ENCODE assay signal across 10 cellular contexts in the genomic region with DNA sequence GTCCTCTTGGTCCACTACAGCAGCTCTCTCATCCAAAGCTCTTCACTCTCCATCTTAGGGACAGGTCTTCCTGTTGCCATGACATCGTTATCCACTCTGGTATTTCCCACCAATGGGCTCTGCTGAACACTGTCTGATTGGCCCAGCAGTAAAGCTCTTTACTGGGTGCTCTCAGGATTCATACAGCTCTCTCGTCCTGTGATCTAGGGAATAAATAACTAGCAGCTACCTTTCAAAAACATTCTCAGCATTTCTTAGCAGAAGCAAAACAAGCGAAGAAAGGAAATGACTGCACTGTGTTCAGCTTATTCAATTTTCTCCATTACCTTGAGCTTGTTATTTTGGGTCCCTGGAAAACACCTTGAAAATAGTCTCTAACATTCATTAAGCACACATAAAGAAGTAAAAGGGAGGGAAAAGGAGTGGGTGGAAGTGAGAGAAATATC.
DNase-seq lines count a peak whose midpoint lies in the region; ATAC-seq and TF ChIP-seq lines count a peak whose summit lies in the region.
"Had no signal": no experiment of that assay in that cellular context is flagged by ENCODE, and none has a peak within 500 bp of the region (broad histone marks: within the 10 kb centered on the region; RNA-seq: fewer than 3 reads in every experiment).

No MANE protein-coding gene starts in this region.

- ATAC-seq in CD4-positive, alpha-beta T cell (ENCODE audit: poor library complexity), result no peak
- ATAC-seq in GM21381 (IDR thresholded peaks at IDR 0.05; ENCODE audit: unreplicated experiment) (peak; percentile 23), GM21423 (IDR thresholded peaks at IDR 0.05; ENCODE audit: unreplicated experiment) (no peak)
- ATAC-seq: body of pancreas had no signal

- CTCF ChIA-PET in CD4-positive, alpha-beta T cell (lab: Charles Lee), result interaction anchor here (1.0 to 1.5 kb wide), 6 partner anchors 18 to 88 kb away, joined by 3 to 4 read pairs (median 3); no protein-coding TSS in a partner anchor

- peak overlapping the region; percentile 0 for H3K4me3 Mint-ChIP-seq in CD4-positive, alpha-beta T cell

- peaks cover 82% of the 10 kb centered on the region for H3K36me3 Mint-ChIP-seq in CD4-positive, alpha-beta T cell (ENCODE audit: low read depth)

- peaks cover 89% of the 10 kb centered on the region for H3K4me1 Mint-ChIP-seq in CD4-positive, alpha-beta T cell (ENCODE audit: low read depth)

- H3K9me3 ChIP-seq in CD4-positive, alpha-beta T cell (ENCODE audit: control insufficient read depth, low read length), result no peaks in the 10 kb centered on the region
- H3K9me3 ChIP-seq: body of pancreas had no signal

- DNase-seq in CD4-positive, alpha-beta T cell, result no peak
- DNase-seq in NCI-H524 treated with DMSO at 0.1 percent for 48 hours (lab: John Stamatoyannopoulos, UW) (peak; percentile 7), kidney glomerular epithelial cell (lab: John Stamatoyannopoulos, UW) (peak; percentile 73), epidermal melanocyte (ENCODE audit: insufficient read length, low spot score) (no peak), OCI-M1 (lab: John Stamatoyannopoulos, UW) (no peak), KG1 (lab: John Stamatoyannopoulos, UW) (no peak)
- DNase-seq: DMS 273 treated with DMSO at 0.1 percent for 48 hours had no signal

- no peaks in the 10 kb centered on the region for H3K27me3 Mint-ChIP-seq in CD4-positive, alpha-beta T cell

- POLR2A ChIA-PET in CD4-positive, alpha-beta T cell (lab: Charles Lee), result interaction anchor here (0.8 to 2.1 kb wide), 9 partner anchors 9 to 34 kb away, joined by 3 to 9 read pairs (median 4); no protein-coding TSS in a partner anchor

- no peak overlapping the region for H3K27ac ChIP-seq in CD4-positive, alpha-beta T cell (ENCODE audit: low read depth, low read length)
- H3K27ac ChIP-seq: body of pancreas had no signal

- H3K9me3 Mint-ChIP-seq in CD4-positive, alpha-beta T cell, result no peaks in the 10 kb centered on the region

- intact Hi-C loops in CD4-positive, alpha-beta T cell (cut with DNase I, micrococcal nuclease), result loop anchor here (2.0 to 5.0 kb wide), 4 partner anchors 14 to 77 kb away; no protein-coding TSS in a partner anchor

- no peak for TF ChIP-seq CTCF in CD4-positive, alpha-beta T cell (IDR thresholded peaks at IDR 0.05)

- H3K27ac Mint-ChIP-seq in CD4-positive, alpha-beta T cell, result peak overlapping the region; percentile 93

- no peaks in the 10 kb centered on the region for H3K27me3 ChIP-seq in CD4-positive, alpha-beta T cell (ENCODE audit: control insufficient read depth, insufficient read depth, low read length)
- H3K27me3 ChIP-seq: body of pancreas had no signal

Comparison
In these comparisons a context has a peak if more than half of its experiments do, and no peak if none do; other contexts are left out.
1. DNase-seq: peak in NCI-H524 treated with DMSO at 0.1 percent for 48 hours (single experiment) and kidney glomerular epithelial cell (single experiment); none in CD4-positive, alpha-beta T cell (0 of 10), epidermal melanocyte (single experiment), OCI-M1 (single experiment) and KG1 (single experiment).